ENCODE assay signal across 26 cellular contexts in the genomic region with DNA sequence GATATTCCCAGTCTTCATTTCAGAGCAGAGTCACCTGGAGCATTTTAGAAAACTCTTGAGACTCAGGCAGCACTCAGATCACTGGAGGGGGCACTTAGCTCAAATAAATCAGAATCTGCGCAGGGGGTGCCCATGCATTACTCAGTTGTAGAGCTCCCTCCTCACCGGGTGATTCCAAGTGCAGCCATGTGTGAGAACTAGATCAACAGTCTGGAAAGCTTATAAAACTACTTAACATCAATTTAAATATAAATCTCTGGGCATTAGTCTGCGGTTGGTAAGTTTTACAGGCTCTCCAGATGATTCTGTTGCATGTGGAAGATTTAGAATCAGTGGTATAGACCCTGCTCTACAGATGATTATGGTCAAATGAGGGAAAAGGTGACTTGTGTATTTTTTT.
A peak's percentile ranks its signal among the peaks of the same experiment; 100 is the strongest.
DNase-seq lines count a peak whose midpoint lies in the region; ATAC-seq, FAIRE-seq and TF ChIP-seq lines count a peak whose summit lies in the region.
"Had no signal": no experiment of that assay in that cellular context is flagged by ENCODE, and none has a peak within 500 bp of the region (broad histone marks: within the 10 kb centered on the region; RNA-seq: fewer than 3 reads in every experiment).

No MANE protein-coding gene starts in this region.

- no peak overlapping the region for H3K27ac ChIP-seq in lung (ENCODE audit: low read depth in 1 of 2, low read length in 1 of 2)
- H3K27ac ChIP-seq: C4-2B, coronary artery, ovary had no signal

- H3K4me3 ChIP-seq in lung, result no peak overlapping the region
- H3K4me3 ChIP-seq: coronary artery, ovary had no signal

- H3K36me3 ChIP-seq in lung (ENCODE audit: control insufficient read depth in 2 of 2, insufficient read depth in 2 of 2, low read length in 2 of 2), result no peaks in the 10 kb centered on the region
- H3K36me3 ChIP-seq: ovary had no signal

- H3K27me3 ChIP-seq in lung (ENCODE audit: control insufficient read depth, insufficient read depth), result no peaks in the 10 kb centered on the region
- H3K27me3 ChIP-seq: ovary had no signal

- peak; percentile 34 for ATAC-seq in lung (ENCODE audit: insufficient read depth, low FRiP score)
- no peak for ATAC-seq in HG02678 (IDR thresholded peaks at IDR 0.05; ENCODE audit: unreplicated experiment)
- no peak for ATAC-seq in GM21360 (IDR thresholded peaks at IDR 0.05; ENCODE audit: unreplicated experiment)
- ATAC-seq: PC-3, Right ventricle myocardium inferior, SK-N-SH treated with all-trans-retinoic acid at 6 μM for 48 hours had no signal

- WGBS in lung, 2 donors, result 67 to 90% methylated on average over 3 of the region's 3 CpGs

- no peaks in the 10 kb centered on the region for H3K4me1 ChIP-seq in lung (ENCODE audit: control insufficient read depth in 2 of 2, insufficient read depth in 2 of 2, low read length in 2 of 2)

- TF ChIP-seq CTCF in D721Med (IDR thresholded peaks at IDR 0.05; ENCODE audit: insufficient read depth, missing control alignments) (peak; percentile 9), lung (IDR thresholded peaks at IDR 0.05; ENCODE audit: control extremely low read depth, extremely low read depth) (no peak)

- DNase-seq in D721Med (ENCODE audit: insufficient read length, low spot score) (peak; percentile 21), NCI-H187 (lab: John Stamatoyannopoulos, UW) (peak; percentile 65 to 77), NCI-H526 (lab: John Stamatoyannopoulos, UW) (peak; percentile 13 to 54), lung (ENCODE audit: low spot score) (no peak), NCI-H446 (lab: John Stamatoyannopoulos, UW) (no peak)
- DNase-seq: activated CD4-positive, alpha-beta T cell treated with anti-CD3 and anti-CD28 coated beads for 4 hours; activated CD8-positive, alpha-beta memory T cell treated with anti-CD3 and anti-CD28 coated beads for 24 hours; activated effector memory CD4-positive, alpha-beta T cell treated with anti-CD3 and anti-CD28 coated beads, Interleukin-2, amount 50 U/mL, for 16 hours; activated naive CD8-positive, alpha-beta T cell treated with anti-CD3 and anti-CD28 coated beads for 36 hours; effector memory CD4-positive, alpha-beta T cell; erythroblast; head of caudate nucleus; NCI-H2081 treated with DMSO at 0.1 percent for 48 hours; NK-92 treated with Interleukin-12 subunit alpha and Interleukin-12 subunit beta, amount 100 ng/mL, for 24 hours; ovary; PC-3; retina; T-helper 2 cell had no signal

- no peaks in the 10 kb centered on the region for H3K9me3 ChIP-seq in lung (ENCODE audit: control insufficient read depth in 2 of 2, insufficient read depth in 1 of 2, low read length in 1 of 2)
- H3K9me3 ChIP-seq: ovary had no signal

- no peak for FAIRE-seq in D721Med (lab: Jason Lieb, UNC)
- FAIRE-seq: astrocyte, GM12892 had no signal

Comparison
In these comparisons a context has a peak if more than half of its experiments do, and no peak if none do; other contexts are left out.
1. DNase-seq: peak in D721Med (single experiment), NCI-H187 (2 of 2) and NCI-H526 (2 of 2); none in lung (single experiment) and NCI-H446 (0 of 2).